Comparison of ENCODE assay signal across 18 cellular contexts in genomic region chr3:30035935-30036567, GRCh38.
DNase-seq lines count a peak whose midpoint lies in the region; FAIRE-seq and TF ChIP-seq lines count a peak whose summit lies in the region.
"Had no signal": no experiment of that assay in that cellular context is flagged by ENCODE, and none has a peak within 500 bp of the region (broad histone marks: within the 10 kb centered on the region; RNA-seq: fewer than 3 reads in every experiment).

No MANE protein-coding gene starts in this region.

- no peak overlapping the region for H2AFZ ChIP-seq in osteoblast (ENCODE audit: low read length)
- H2AFZ ChIP-seq: GM23338 had no signal

- H3K4me3 ChIP-seq in AG10803 (ENCODE audit: low read length): no peak overlapping the region
- no peak overlapping the region for H3K4me3 ChIP-seq in fibroblast of mammary gland (ENCODE audit: control insufficient read depth, low read depth, low read length)
- no peak overlapping the region for H3K4me3 ChIP-seq in osteoblast (ENCODE audit: insufficient read depth, low read length)
- H3K4me3 ChIP-seq in testis: no peak overlapping the region
- H3K4me3 ChIP-seq: GM23338 had no signal

- TF ChIP-seq CTCF in AG10803 (conservative IDR thresholded peaks at IDR 0.05; ENCODE audit: low read length) (no peak), fibroblast of mammary gland (conservative IDR thresholded peaks at IDR 0.05; ENCODE audit: control insufficient read depth, insufficient read depth, low read depth, low read length) (no peak), osteoblast (IDR thresholded peaks at IDR 0.05; ENCODE audit: extremely low read depth, low read depth, low read length) (no peak), testis (IDR thresholded peaks at IDR 0.05) (no peak)

- H3K79me2 ChIP-seq in osteoblast (ENCODE audit: insufficient read depth, low read length): no peaks in the 10 kb centered on the region

- no peak for FAIRE-seq in GM19239 (lab: Jason Lieb, UNC)
- FAIRE-seq: D721Med had no signal

- no peak overlapping the region for H3K4me2 ChIP-seq in osteoblast (ENCODE audit: insufficient read depth, low read length)
- H3K4me2 ChIP-seq: GM23338 had no signal

- H3K36me3 ChIP-seq in osteoblast (ENCODE audit: insufficient read depth, low read length) (no peaks in the 10 kb centered on the region), testis (ENCODE audit: low read depth, missing control alignments) (no peaks in the 10 kb centered on the region)

- H3K27ac ChIP-seq in osteoblast (ENCODE audit: low read depth, low read length) (no peak overlapping the region), substantia nigra (ENCODE audit: low read depth, low read length, poor library complexity, severe bottlenecking) (no peak overlapping the region), testis (no peak overlapping the region)

- no peak for TF ChIP-seq POLR2A in testis (IDR thresholded peaks at IDR 0.05)

- DNase-seq in AG10803 (ENCODE audit: low read depth) (peak; percentile 53), NCI-H446 treated with DMSO at 0.1 percent for 48 hours (lab: John Stamatoyannopoulos, UW) (peak; percentile 27), fibroblast of mammary gland (ENCODE audit: low read depth) (peak; percentile 29), osteoblast (ENCODE audit: insufficient read length, low spot score, missing footprints) (peak; percentile 29), GM19239 (ENCODE audit: insufficient read length, low spot score) (no peak), ACHN (no peak), substantia nigra (lab: John Stamatoyannopoulos, UW) (no peak), testis (no peak)
- DNase-seq: 8988T; CD8-positive, alpha-beta T cell; COR-L47; DMS153; DMS79 treated with DMSO at 0.1 percent for 48 hours; EL; GDM1; H7 had no signal

- no peaks in the 10 kb centered on the region for H4K20me1 ChIP-seq in osteoblast (ENCODE audit: insufficient read depth, low read length)

- H3K4me1 ChIP-seq in osteoblast (ENCODE audit: insufficient read depth, low read length) (no peaks in the 10 kb centered on the region), testis (no peaks in the 10 kb centered on the region)

- WGBS in testis, 2 donors: 84 to 86% methylated on average over 4 of the region's 4 CpGs

- H3K9me3 ChIP-seq in osteoblast (ENCODE audit: low read depth, low read length): no peaks in the 10 kb centered on the region
- H3K9me3 ChIP-seq in testis: no peaks in the 10 kb centered on the region

- intact Hi-C loops in testis (cut with DNase I; ENCODE audit: low total_unique reads): no loop called here

- in situ Hi-C loops in ACHN (cut with HindIII; ENCODE audit: low pct_ligation_motif_present, low pct_unique_long_range_greater_than_20kb, low sequenced_read_pairs): no loop called here

- H3K27me3 ChIP-seq in osteoblast (ENCODE audit: insufficient read depth, low read length): no peaks in the 10 kb centered on the region
- H3K27me3 ChIP-seq in testis: no peaks in the 10 kb centered on the region

Comparison
In these comparisons a context has a peak if more than half of its experiments do, and no peak if none do; other contexts are left out.
1. DNase-seq: peak in AG10803 (single experiment), NCI-H446 treated with DMSO at 0.1 percent for 48 hours (single experiment), fibroblast of mammary gland (single experiment) and osteoblast (single experiment); none in GM19239 (single experiment), ACHN (single experiment), substantia nigra (0 of 49) and testis (single experiment).